ENCODE assay signal across 12 cellular contexts in the genomic region with DNA sequence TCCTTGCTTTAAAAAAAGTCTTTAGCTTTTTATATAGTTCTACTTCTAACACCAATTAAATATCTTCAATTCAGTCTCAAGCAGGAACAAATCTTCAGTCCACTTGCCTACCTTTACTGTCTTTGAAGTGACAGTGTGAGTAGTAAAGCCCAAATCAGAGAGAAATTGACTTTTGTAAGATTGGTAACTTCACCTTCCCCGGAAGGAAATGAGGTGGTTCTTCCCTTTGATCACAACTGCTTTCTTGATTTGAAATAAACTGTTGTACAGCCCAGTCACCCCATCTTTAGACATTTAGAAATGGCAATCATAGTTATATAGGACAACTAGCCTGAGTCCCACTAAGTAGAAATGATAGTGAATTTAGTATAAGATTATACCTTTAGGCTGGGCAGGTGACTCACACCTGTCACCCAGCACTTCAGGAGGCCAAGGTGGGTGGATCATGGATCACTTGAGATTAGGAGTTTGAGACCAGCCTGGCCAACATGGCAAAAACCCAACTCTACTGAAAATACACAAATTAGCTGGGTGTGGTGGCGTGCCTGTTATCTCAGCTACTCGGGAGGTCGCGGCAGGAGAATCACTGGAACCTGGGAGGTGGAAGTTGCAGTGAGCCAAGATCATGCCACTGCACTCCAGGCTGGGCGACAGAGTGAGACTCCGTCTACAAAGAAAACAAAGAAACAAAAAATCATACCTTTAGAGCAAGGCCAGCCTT. TPM values are rescaled to one million over a fixed set of nuclear protein-coding genes. Genes with fewer than 3 reads are reported as not detected.
DNase-seq lines count a peak whose midpoint lies in the region; ATAC-seq and TF ChIP-seq lines count a peak whose summit lies in the region.
"Had no signal": no experiment of that assay in that cellular context is flagged by ENCODE, and none has a peak within 500 bp of the region (broad histone marks: within the 10 kb centered on the region; RNA-seq: fewer than 3 reads in every experiment).

No MANE protein-coding gene starts in this region.

- peak overlapping the region; percentile 55 for H3K27ac Mint-ChIP-seq in activated CD4-positive, alpha-beta T cell treated with anti-CD3 and anti-CD28 coated beads, Interleukin-2, amount 10 ng/mL, durations not matched to agents 24 days and 14 days
- peak overlapping the region; percentile 68 for H3K27ac Mint-ChIP-seq in T-helper 2 cell treated with Interferon-gamma antibody and Interleukin-4, amounts not matched to agents 5 μg/mL and 100 μg/mL, for 36 hours

- 38 to 66% methylated on average over 7 of the region's 7 CpGs for WGBS in esophagus squamous epithelium, 2 donors
- WGBS in stomach, 5 donors = 41 to 68% (median 56%) methylated on average over 7 of the region's 7 CpGs

- in situ Hi-C loops in brain microvascular endothelial cell (cut with HindIII; ENCODE audit: low pct_ligation_motif_present, low sequenced_read_pairs) = no loop called here

- H3K4me1 ChIP-seq in esophagus squamous epithelium = peaks cover 7 to 88% (median 7%) of the 10 kb centered on the region in 3 donors
- peaks cover 9 to 51% (median 23%) of the 10 kb centered on the region in 4 donors for H3K4me1 ChIP-seq in stomach

- peaks cover 55% of the 10 kb centered on the region for H3K4me1 Mint-ChIP-seq in activated CD4-positive, alpha-beta T cell treated with anti-CD3 and anti-CD28 coated beads, Interleukin-2, amount 10 ng/mL, durations not matched to agents 24 days and 14 days
- H3K4me1 Mint-ChIP-seq in T-helper 2 cell treated with Interferon-gamma antibody and Interleukin-4, amounts not matched to agents 5 μg/mL and 100 μg/mL, for 36 hours (ENCODE audit: low read depth) = peaks cover 50% of the 10 kb centered on the region

- TF ChIP-seq POLR2A in esophagus squamous epithelium (IDR thresholded peaks at IDR 0.05) (no peak), stomach (IDR thresholded peaks at IDR 0.05) (no peak)

- H3K27me3 Mint-ChIP-seq in activated CD4-positive, alpha-beta T cell treated with anti-CD3 and anti-CD28 coated beads, Interleukin-2, amount 10 ng/mL, durations not matched to agents 24 days and 14 days = no peaks in the 10 kb centered on the region
- no peaks in the 10 kb centered on the region for H3K27me3 Mint-ChIP-seq in T-helper 2 cell treated with Interferon-gamma antibody and Interleukin-4, amounts not matched to agents 5 μg/mL and 100 μg/mL, for 36 hours (ENCODE audit: low read depth)

- TF ChIP-seq CTCF in esophagus squamous epithelium (IDR thresholded peaks at IDR 0.05) (no peak), stomach (IDR thresholded peaks at IDR 0.05) (no peak), brain microvascular endothelial cell (IDR thresholded peaks at IDR 0.05; ENCODE audit: low read depth, low read length, missing control alignments) (no peak)

- no peak for DNase-seq in activated CD4-positive, alpha-beta T cell treated with anti-CD3 and anti-CD28 coated beads, Interleukin-2, amount 10 ng/mL, durations not matched to agents 24 days and 14 days
- no peak for DNase-seq in activated CD4-positive, alpha-beta T cell treated with anti-CD3 and anti-CD28 coated beads, Interleukin-2, amount 50 U/mL, for 1 hour
- DNase-seq in T-helper 2 cell treated with Interferon-gamma antibody and Interleukin-4, amounts not matched to agents 5 μg/mL and 100 μg/mL, for 36 hours (ENCODE audit: low spot score) = no peak
- no peak for DNase-seq in esophagus squamous epithelium (lab: John Stamatoyannopoulos, UW)
- DNase-seq in stomach = no peak
- no peak for DNase-seq in brain microvascular endothelial cell
- DNase-seq: glutamatergic neuron had no signal

- H3K27me3 ChIP-seq in esophagus squamous epithelium = no peaks in the 10 kb centered on the region
- no peaks in the 10 kb centered on the region for H3K27me3 ChIP-seq in stomach
- no peaks in the 10 kb centered on the region for H3K27me3 ChIP-seq in brain microvascular endothelial cell (replicated peaks)

- ATAC-seq in GM18511 (IDR thresholded peaks at IDR 0.05; ENCODE audit: unreplicated experiment) (no peak), GM18519 (IDR thresholded peaks at IDR 0.05; ENCODE audit: low FRiP score, unreplicated experiment) (no peak)
- ATAC-seq: left lobe of liver, Panc1 had no signal

- intact Hi-C loops in activated CD4-positive, alpha-beta T cell treated with anti-CD3 and anti-CD28 coated beads, Interleukin-2, amount 10 ng/mL, durations not matched to agents 24 days and 14 days (cut with micrococcal nuclease) = no loop called here
- intact Hi-C loops in esophagus squamous epithelium (cut with DNase I) = no loop called here
- intact Hi-C loops in stomach (cut with DNase I; ENCODE audit: low total_unique reads) = no loop called here

- H3K9me3 Mint-ChIP-seq in activated CD4-positive, alpha-beta T cell treated with anti-CD3 and anti-CD28 coated beads, Interleukin-2, amount 10 ng/mL, durations not matched to agents 24 days and 14 days = no peaks in the 10 kb centered on the region
- no peaks in the 10 kb centered on the region for H3K9me3 Mint-ChIP-seq in T-helper 2 cell treated with Interferon-gamma antibody and Interleukin-4, amounts not matched to agents 5 μg/mL and 100 μg/mL, for 36 hours

- no peak for TF ChIP-seq EP300 in stomach (IDR thresholded peaks at IDR 0.05)

- H3K4me3 Mint-ChIP-seq in activated CD4-positive, alpha-beta T cell treated with anti-CD3 and anti-CD28 coated beads, Interleukin-2, amount 10 ng/mL, durations not matched to agents 24 days and 14 days = peak overlapping the region; percentile 58
- peak overlapping the region; percentile 66 for H3K4me3 Mint-ChIP-seq in T-helper 2 cell treated with Interferon-gamma antibody and Interleukin-4, amounts not matched to agents 5 μg/mL and 100 μg/mL, for 36 hours

- H3K27ac ChIP-seq in esophagus squamous epithelium = peak overlapping the region; percentile 1 to 67 (median 49)
- H3K27ac ChIP-seq in stomach = peak overlapping the region in 3 of 5 donors; percentile 5 to 99 (median 44)
- no peak overlapping the region for H3K27ac ChIP-seq in brain microvascular endothelial cell
- H3K27ac ChIP-seq: HL-60 had no signal

- peak overlapping the region in 2 of 4 donors; percentile 8 to 13 for H3K4me3 ChIP-seq in esophagus squamous epithelium
- peak overlapping the region in 1 of 4 donors; percentile 10 for H3K4me3 ChIP-seq in stomach
- no peak overlapping the region for H3K4me3 ChIP-seq in brain microvascular endothelial cell (ENCODE audit: low read depth, low read length)

- peaks cover 17% of the 10 kb centered on the region for H3K36me3 Mint-ChIP-seq in activated CD4-positive, alpha-beta T cell treated with anti-CD3 and anti-CD28 coated beads, Interleukin-2, amount 10 ng/mL, durations not matched to agents 24 days and 14 days (ENCODE audit: low read depth)
- peaks cover 23% of the 10 kb centered on the region for H3K36me3 Mint-ChIP-seq in T-helper 2 cell treated with Interferon-gamma antibody and Interleukin-4, amounts not matched to agents 5 μg/mL and 100 μg/mL, for 36 hours (ENCODE audit: low read depth)

- H3K36me3 ChIP-seq in esophagus squamous epithelium (no peaks in the 10 kb centered on the region), stomach (no peaks in the 10 kb centered on the region), brain microvascular endothelial cell (replicated peaks) (no peaks in the 10 kb centered on the region)

- H3K9me3 ChIP-seq in esophagus squamous epithelium = no peaks in the 10 kb centered on the region
- H3K9me3 ChIP-seq in stomach = no peaks in the 10 kb centered on the region

RNA-seq across cellular contexts. Expression of gene FAS, which starts 4.7 kb away (rescaled TPM):
- 29.9 and 31.1 TPM in 2 replicates for total RNA-seq in activated CD4-positive, alpha-beta T cell treated with anti-CD3 and anti-CD28 coated beads, Interleukin-2, amount 10 ng/mL, durations not matched to agents 24 days and 14 days
- total RNA-seq in esophagus squamous epithelium (10 to 100 TPM; 14.9 to 33.6 (median 19.4) TPM), stomach (100 to 1,000 TPM in 1 of 5 donors, 10 to 100 TPM in 3, not detected in 1; 19.3 to 107 (median 46.2) TPM)
- 1 to 10 TPM; 5.0 to 8.4 (median 5.6) TPM for polyA plus RNA-seq in stomach

RNA-seq across cellular contexts. Expression of gene ACTA2, which starts 42.7 kb away (rescaled TPM):
- total RNA-seq in activated CD4-positive, alpha-beta T cell treated with anti-CD3 and anti-CD28 coated beads, Interleukin-2, amount 10 ng/mL, durations not matched to agents 24 days and 14 days = 8.8 and 8.9 TPM in 2 replicates
- total RNA-seq in esophagus squamous epithelium = 1,000 to 10,000 TPM in 1 of 4 donors, 100 to 1,000 TPM in 2, 10 to 100 TPM in 1; 64.6 to 1,343 (median 285) TPM
- total RNA-seq in stomach = 1,000 to 10,000 TPM in 3 of 5 donors, 100 to 1,000 TPM in 2; 662 to 3,169 (median 1,551) TPM
- 1,000 to 10,000 TPM in 1 of 3 donors, 100 to 1,000 TPM in 2; 233 to 1,186 (median 339) TPM for polyA plus RNA-seq in stomach
